In genomic region chr11:114187173-114187572, GRCh38 we compare ENCODE assay signal across 19 cellular contexts.
A peak's percentile ranks its signal among the peaks of the same experiment; 100 is the strongest.
DNase-seq lines count a peak whose midpoint lies in the region; ATAC-seq, FAIRE-seq and TF ChIP-seq lines count a peak whose summit lies in the region.
"Had no signal": no experiment of that assay in that cellular context is flagged by ENCODE, and none has a peak within 500 bp of the region (broad histone marks: within the 10 kb centered on the region; RNA-seq: fewer than 3 reads in every experiment).

No MANE protein-coding gene starts in this region.

- no peak for DNase-seq in GM12891 (ENCODE audit: insufficient read length, low spot score)
- no peak for DNase-seq in GM12878 (ENCODE audit: low read depth, low spot score)
- DNase-seq in sigmoid colon, result no peak
- DNase-seq in effector memory CD8-positive, alpha-beta T cell, result no peak
- DNase-seq in ureter (ENCODE audit: low spot score), result no peak
- no peak for DNase-seq in activated naive CD4-positive, alpha-beta T cell treated with Interleukin-2 at 50 U/mL for 16 hours
- DNase-seq: activated CD8-positive, alpha-beta memory T cell treated with anti-CD3 and anti-CD28 coated beads, Interleukin-2, amount 50 U/mL, for 4 hours; foreskin melanocyte; NCI-H1417; NCI-H226; OCI-M1; pancreas; testis; WERI-Rb-1 had no signal

- in situ Hi-C loops in GM12878 (cut with MboI), result no loop called here

- H3K36me3 ChIP-seq in GM12878 (ENCODE audit: control insufficient read depth in 2 of 2, insufficient read depth in 2 of 2, low read length in 1 of 2) (no peaks in the 10 kb centered on the region), sigmoid colon (peaks cover 20 to 57% (median 32%) of the 10 kb centered on the region in 4 donors)
- H3K36me3 ChIP-seq: WERI-Rb-1 had no signal

- peaks cover 20% of the 10 kb centered on the region for H3K36me3 Mint-ChIP-seq in effector memory CD8-positive, alpha-beta T cell (ENCODE audit: insufficient read depth)
- H3K36me3 Mint-ChIP-seq: activated naive CD8-positive, alpha-beta T cell had no signal

- intact Hi-C loops in GM12878 (cut with micrococcal nuclease; ENCODE audit: unreplicated experiment), result no loop called here
- intact Hi-C loops in sigmoid colon (cut with DNase I), result no loop called here

- no peak for TF ChIP-seq EP300 in GM12878 (IDR thresholded peaks at IDR 0.05; ENCODE audit: borderline replicate concordance in 1 of 2, control insufficient read depth in 1 of 2, low read depth in 2 of 2, low read length in 2 of 2)
- TF ChIP-seq EP300 in sigmoid colon (IDR thresholded peaks at IDR 0.05), result no peak

- H4K20me1 ChIP-seq in GM12878 (ENCODE audit: control insufficient read depth, insufficient read depth), result no peaks in the 10 kb centered on the region

- TF ChIP-seq RAD21 in GM12878 (IDR thresholded peaks at IDR 0.05; ENCODE audit: insufficient read depth, low read depth, low read length), result no peak

- H3K4me3 ChIP-seq in GM12878 (no peak overlapping the region), sigmoid colon (no peak overlapping the region)
- H3K4me3 ChIP-seq: pancreas, testis had no signal

- peaks cover 2 to 6% of the 10 kb centered on the region in 2 donors for H3K9me3 Mint-ChIP-seq in effector memory CD8-positive, alpha-beta T cell

- POLR2A ChIA-PET in GM12878 (lab: Charles Lee), result no interaction called here

- no peak overlapping the region for H2AFZ ChIP-seq in GM12878 (ENCODE audit: control insufficient read depth, low read depth, low read length)

- no peaks in the 10 kb centered on the region for H3K27me3 Mint-ChIP-seq in effector memory CD8-positive, alpha-beta T cell
- H3K27me3 Mint-ChIP-seq: activated naive CD8-positive, alpha-beta T cell; central memory CD8-positive, alpha-beta T cell had no signal

- CTCF ChIA-PET in GM12878 (lab: Yijun Ruan, JAX), result no interaction called here

- RAD21 ChIA-PET in GM12878 (lab: Charles Lee; ENCODE audit: unreplicated experiment), result no interaction called here

- peak; percentile 73 for ATAC-seq in HG02852 (IDR thresholded peaks at IDR 0.05; ENCODE audit: unreplicated experiment)
- ATAC-seq in GM12878, result no peak; the same call in 2 of the 3 replicates
- no peak for ATAC-seq in effector memory CD8-positive, alpha-beta T cell (replicated peaks)
- no peak for ATAC-seq in GM21619 (IDR thresholded peaks at IDR 0.05; ENCODE audit: unreplicated experiment)
- ATAC-seq: pancreas had no signal

- H3K27ac Mint-ChIP-seq in effector memory CD8-positive, alpha-beta T cell, result peak overlapping the region in 1 of 2 donors; percentile 69
- H3K27ac Mint-ChIP-seq: activated naive CD8-positive, alpha-beta T cell had no signal

- peak; percentile 69 for FAIRE-seq in GM12891 (lab: Jason Lieb, UNC)
- FAIRE-seq in GM12878 (lab: Jason Lieb, UNC), result peak; percentile 72
- FAIRE-seq: endometrium, pancreas had no signal

- H3K9ac ChIP-seq in GM12878 (ENCODE audit: control insufficient read depth, insufficient read depth, low read length), result no peak overlapping the region

- no TSS peak for BruUV-seq in GM12878 (replicated peaks; lab: Mats Ljungman, UMichigan)

- H3K4me1 ChIP-seq in GM12878 (ENCODE audit: control insufficient read depth, insufficient read depth, low read length) (no peaks in the 10 kb centered on the region), sigmoid colon (peaks cover 0 to 56% (median 51%) of the 10 kb centered on the region in 4 donors)

- no peak for TF ChIP-seq CTCF in GM12878 (IDR thresholded peaks at IDR 0.05 in 2 of 3, conservative IDR thresholded peaks at IDR 0.05 in 1 of 3; ENCODE audit: control insufficient read depth in 2 of 3, extremely low read depth in 1 of 3, insufficient read depth in 1 of 3, low read depth in 3 of 3, low read length in 3 of 3)
- no peak for TF ChIP-seq CTCF in sigmoid colon (IDR thresholded peaks at IDR 0.05)

- H3K27me3 ChIP-seq in GM12878 (replicated peaks in 1 of 2; ENCODE audit: control insufficient read depth in 2 of 2, insufficient read depth in 2 of 2, low read length in 1 of 2) (no peaks in the 10 kb centered on the region; a peak in 1 of 4 replicates), sigmoid colon (no peaks in the 10 kb centered on the region)
- H3K27me3 ChIP-seq: pancreas, testis had no signal

- TF ChIP-seq POLR2A in GM12891 (IDR thresholded peaks at IDR 0.05; ENCODE audit: low read depth, low read length) (no peak), GM12878 (IDR thresholded peaks at IDR 0.05; ENCODE audit: low read depth, low read length) (no peak), sigmoid colon (IDR thresholded peaks at IDR 0.05) (no peak)

- WGBS in GM12878 (ENCODE audit: insufficient coverage, insufficient replicate concordance, low lambda C conversion rate, missing lambda C conversion rate), result 2% methylated on average over 7 of the region's 7 CpGs
- 79 to 90% methylated on average over 7 of the region's 7 CpGs for WGBS in sigmoid colon, 2 donors

- H3K4me2 ChIP-seq in GM12878 (ENCODE audit: control insufficient read depth, insufficient read depth), result no peak overlapping the region

- H3K4me1 Mint-ChIP-seq in effector memory CD8-positive, alpha-beta T cell (ENCODE audit: low read depth in 2 of 2), result peaks cover 30 to 56% of the 10 kb centered on the region in 2 donors

- no peaks in the 10 kb centered on the region for H3K79me2 ChIP-seq in GM12878 (ENCODE audit: control insufficient read depth, insufficient read depth, low read length)

- H3K27ac ChIP-seq in GM12878 (ENCODE audit: control insufficient read depth, insufficient read depth) (no peak overlapping the region), sigmoid colon (peak overlapping the region in 3 of 4 donors; percentile 27 to 94 (median 44))
- H3K27ac ChIP-seq: pancreas, testis, WERI-Rb-1 had no signal

- no peak overlapping the region for H3K4me3 Mint-ChIP-seq in effector memory CD8-positive, alpha-beta T cell
- H3K4me3 Mint-ChIP-seq: activated naive CD8-positive, alpha-beta T cell; central memory CD8-positive, alpha-beta T cell had no signal

- SMC1A ChIA-PET in GM12878 (lab: Charles Lee; ENCODE audit: uncharacterized antibody, unreplicated experiment), result interaction anchor here (0.6 kb wide), 1 partner anchor 130 kb away, joined by 3 read pairs; no protein-coding TSS in a partner anchor

- H3K9me3 ChIP-seq in GM12878 (replicated peaks; ENCODE audit: control insufficient read depth, insufficient read depth, low read length) (peaks cover 1% of the 10 kb centered on the region; the same call in 2 of the 3 replicates), sigmoid colon (no peaks in the 10 kb centered on the region)
- H3K9me3 ChIP-seq: pancreas, testis had no signal

TF ChIP-seq in GM12891, 5 proteins besides CTCF, POLR2A, EP300 and RAD21:
- TF ChIP-seq PAX5 (IDR thresholded peaks at IDR 0.05; ENCODE audit: insufficient read depth, low read length, severe bottlenecking), result no peak
- no peak for TF ChIP-seq POU2F2 (IDR thresholded peaks at IDR 0.05; ENCODE audit: low read depth, low read length)
- TF ChIP-seq SPI1 (IDR thresholded peaks at IDR 0.05; ENCODE audit: low read depth, low read length), result no peak

TF ChIP-seq in GM12878, 131 proteins besides CTCF, POLR2A, EP300 and RAD21:
- TF ChIP-seq ZNF687 (IDR thresholded peaks at IDR 0.05), result no peak
